ENCODE assay signal across 15 cellular contexts in the genomic region with DNA sequence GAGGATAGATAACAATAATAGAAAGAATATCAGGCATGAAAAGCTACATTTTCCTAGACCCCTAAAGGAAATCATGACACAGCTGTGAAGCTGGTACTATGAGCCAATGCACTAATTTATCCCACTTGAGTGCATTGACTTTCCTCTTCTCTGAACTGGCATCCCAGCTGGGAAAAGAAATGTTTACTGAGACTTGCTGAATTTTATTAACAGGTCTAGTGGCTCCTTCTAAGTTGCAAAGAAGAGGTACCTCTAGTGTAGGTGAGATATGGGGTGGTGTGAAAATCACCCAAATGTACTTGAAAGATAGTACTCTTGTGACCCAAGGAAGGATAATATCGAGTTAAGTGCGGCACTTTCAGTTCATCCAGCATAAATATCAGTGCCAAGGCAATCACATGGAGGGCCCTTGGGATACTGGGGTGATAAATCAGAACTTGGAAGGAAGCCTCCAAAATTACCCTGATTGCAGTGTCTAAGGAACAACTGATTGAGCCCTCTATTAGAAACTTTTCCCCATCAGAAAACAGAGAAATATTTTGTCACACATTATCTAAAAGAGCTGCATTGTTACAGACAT.
"Had no signal": no experiment of that assay in that cellular context is flagged by ENCODE, and none has a peak within 500 bp of the region (broad histone marks: within the 10 kb centered on the region; RNA-seq: fewer than 3 reads in every experiment).

No MANE protein-coding gene starts in this region.

- H3K4me3 ChIP-seq: gastroesophageal sphincter, sigmoid colon, stomach, thyroid gland had no signal

- ATAC-seq: activated CD4-positive, CD25-positive, alpha-beta regulatory T cell treated with anti-CD3 and anti-CD28 coated beads, Interleukin-2, amount 50 U/mL, for 24 hours; gastroesophageal sphincter; left colon had no signal

- H3K4me1 ChIP-seq: thyroid gland had no signal

- H3K9me3 ChIP-seq: gastroesophageal sphincter, sigmoid colon, stomach, thyroid gland had no signal

- H3K27ac ChIP-seq: brain microvascular endothelial cell, gastroesophageal sphincter, sigmoid colon, stomach, thyroid gland had no signal

- DNase-seq: activated CD4-positive, alpha-beta T cell treated with anti-CD3 and anti-CD28 coated beads, Interleukin-2, amount 50 U/mL, for 1 hour; activated CD8-positive, alpha-beta memory T cell treated with anti-CD3 and anti-CD28 coated beads for 24 hours; activated naive CD8-positive, alpha-beta T cell treated with anti-CD3 and anti-CD28 coated beads for 36 hours; anterior cingulate cortex; brain microvascular endothelial cell; left colon; mammary epithelial cell; sigmoid colon; stimulated activated CD4-positive, alpha-beta T cell treated with anti-CD3 and anti-CD28 coated beads, Interleukin-1b, Interleukin-23, amount 100 ng/mL, for 48 hours; stomach; T-helper 1 cell; T1000; thyroid gland had no signal

- H3K27me3 ChIP-seq: brain microvascular endothelial cell, gastroesophageal sphincter, sigmoid colon, stomach, thyroid gland had no signal

- H3K36me3 ChIP-seq: brain microvascular endothelial cell, gastroesophageal sphincter, sigmoid colon, stomach, thyroid gland had no signal
